In genomic region chr11:75565221-75565814, GRCh38 we compare ENCODE assay signal across 2 cellular contexts.
TF ChIP-seq lines count a peak whose summit lies in the region.

No MANE protein-coding gene starts in this region.

TF ChIP-seq in IMR-90, 13 proteins besides CTCF, POLR2A, EP300 and RAD21:
- TF ChIP-seq MXI1 (IDR thresholded peaks at IDR 0.05; ENCODE audit: borderline replicate concordance, low read depth, low read length) (no peak), BHLHE40 (IDR thresholded peaks at IDR 0.05; ENCODE audit: low read depth, low read length) (peak; percentile 14; the same call in 1 of the 2 replicates), MAFK (IDR thresholded peaks at IDR 0.05; ENCODE audit: low read depth, low read length) (no peak), RFX5 (IDR thresholded peaks at IDR 0.05; ENCODE audit: low read depth, low read length) (no peak), ELK1 (IDR thresholded peaks at IDR 0.05; ENCODE audit: borderline replicate concordance, low read depth, low read length) (no peak), RCOR1 (IDR thresholded peaks at IDR 0.05; ENCODE audit: insufficient replicate concordance, low read length) (no peak), FOS (IDR thresholded peaks at IDR 0.05; ENCODE audit: low read depth, low read length) (peak; percentile 69), CHD1 (IDR thresholded peaks at IDR 0.05; ENCODE audit: low read depth, low read length) (no peak), USF2 (IDR thresholded peaks at IDR 0.05; ENCODE audit: low read depth, low read length) (no peak), CEBPB (IDR thresholded peaks at IDR 0.05; ENCODE audit: low read depth, low read length) (no peak), SMC3 (IDR thresholded peaks at IDR 0.05; ENCODE audit: low read depth, low read length) (0 out of 2 replicates have a peak, but pooled peaks have one; percentile 7), NFE2L2 (IDR thresholded peaks at IDR 0.05; ENCODE audit: low read depth, low read length) (no peak), MAZ (IDR thresholded peaks at IDR 0.05; ENCODE audit: borderline replicate concordance, low read depth, low read length) (peak; percentile 14; the same call in 1 of the 2 replicates)

TF ChIP-seq in H1, 55 proteins besides CTCF, POLR2A, EP300 and RAD21:
- TF ChIP-seq KDM4A (IDR thresholded peaks at IDR 0.05; ENCODE audit: low read depth, low read length, severe bottlenecking) (no peak), SRF (IDR thresholded peaks at IDR 0.05; ENCODE audit: low read depth, low read length) (no peak), ATF3 (IDR thresholded peaks at IDR 0.05; ENCODE audit: insufficient read depth, low read depth, low read length) (no peak), GABPA (IDR thresholded peaks at IDR 0.05; ENCODE audit: borderline replicate concordance, insufficient read depth, low read length) (no peak), TAF7 (optimal IDR thresholded peaks at IDR 0.05; ENCODE audit: borderline replicate concordance, low read depth, low read length) (no peak), POLR2AphosphoS5 (IDR thresholded peaks at IDR 0.05; ENCODE audit: low read depth, low read length) (peak; percentile 12), SIN3A (conservative IDR thresholded peaks at IDR 0.05 in 1 of 2, IDR thresholded peaks at IDR 0.05 in 1 of 2; ENCODE audit: low read depth in 1 of 2, low read length in 2 of 2) (peak in 1 of 2 experiments; percentile 75; a peak in 1 of 4 replicates), FOSL1 (IDR thresholded peaks at IDR 0.05; ENCODE audit: insufficient read depth, low read depth, low read length) (no peak), BRCA1 (IDR thresholded peaks at IDR 0.05; ENCODE audit: low read depth, low read length) (no peak)
